In the genomic region with DNA sequence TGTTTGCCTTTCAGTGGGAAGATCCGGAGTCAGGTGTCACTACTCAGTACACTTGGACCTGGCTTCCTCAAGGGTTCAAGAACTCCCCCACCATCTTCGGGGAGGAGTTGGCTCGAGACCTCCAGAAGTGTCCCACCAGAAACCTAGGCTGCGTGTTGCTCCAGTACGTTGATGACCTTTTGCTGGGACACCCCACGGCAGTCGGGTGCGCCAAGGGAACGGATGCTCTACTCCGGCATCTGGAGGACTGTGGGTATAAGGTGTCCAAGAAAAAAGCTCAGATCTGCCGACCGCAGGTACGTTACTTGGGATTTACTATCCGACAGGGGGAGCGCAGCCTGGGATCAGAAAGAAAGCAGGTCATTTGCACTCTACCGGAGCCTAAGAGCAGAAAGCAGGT, we compare ENCODE assay signal across 2 cellular contexts. TPM values are rescaled to one million over a fixed set of nuclear protein-coding genes. Genes with fewer than 3 reads are reported as not detected.
"Had no signal": no experiment of that assay in that cellular context is flagged by ENCODE, and none has a peak within 500 bp of the region (broad histone marks: within the 10 kb centered on the region; RNA-seq: fewer than 3 reads in every experiment).

No MANE protein-coding gene starts in this region.

RNA-seq across cellular contexts. Expression of a gene that starts 8.7 kb away (rescaled TPM):
- total RNA-seq: SJSA1 had no signal
- polyA plus RNA-seq: K562 had no signal
